10 cellular contexts compared by ENCODE assay signal in the genomic region with DNA sequence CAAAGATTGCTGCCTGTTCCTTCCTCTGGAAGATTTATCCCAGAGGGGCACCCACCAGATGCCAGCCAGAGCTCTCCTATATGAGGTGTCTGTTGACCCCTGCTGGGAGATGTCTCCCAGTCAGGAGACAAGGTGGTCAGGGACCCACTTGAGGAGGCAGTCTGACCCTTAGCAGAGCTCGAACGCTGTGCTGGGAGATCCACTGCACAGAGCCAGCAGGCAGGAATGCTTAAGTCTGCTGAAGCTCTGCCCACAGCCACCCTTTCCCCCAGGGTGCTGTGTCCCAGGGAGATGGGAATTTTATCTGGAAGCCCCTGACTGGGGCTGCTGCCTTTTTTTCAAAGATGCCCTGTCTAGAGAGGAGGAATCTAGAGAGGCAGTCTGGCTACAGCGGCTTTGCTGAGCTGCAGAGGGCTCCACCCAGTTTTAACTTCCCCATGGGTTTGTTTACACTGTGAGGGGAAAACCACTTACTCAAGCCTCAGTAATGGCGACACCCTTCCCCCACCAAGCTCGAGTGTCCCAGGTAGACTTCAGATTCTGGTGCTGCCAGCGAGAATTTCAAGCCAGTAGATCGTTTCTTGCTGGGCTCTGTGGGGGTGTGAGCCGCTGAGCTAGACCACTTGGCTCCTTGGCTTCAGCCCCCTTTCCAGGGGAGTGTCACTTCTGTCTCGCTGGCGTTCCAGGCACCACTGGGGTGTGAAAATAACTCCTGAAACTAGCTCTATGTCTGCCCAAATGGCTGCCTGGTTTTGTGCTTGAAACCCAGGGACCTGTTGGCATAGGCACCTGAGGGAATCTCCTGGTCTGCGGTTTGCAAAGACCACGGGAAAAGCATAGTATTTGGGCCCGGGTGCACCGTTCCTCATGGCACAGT. TPM values are rescaled to one million over a fixed set of nuclear protein-coding genes. Genes with fewer than 3 reads are reported as not detected.
DNase-seq lines count a peak whose midpoint lies in the region; ATAC-seq and TF ChIP-seq lines count a peak whose summit lies in the region.
"Had no signal": no experiment of that assay in that cellular context is flagged by ENCODE, and none has a peak within 500 bp of the region (broad histone marks: within the 10 kb centered on the region; RNA-seq: fewer than 3 reads in every experiment).

No MANE protein-coding gene starts in this region.

- POLR2A ChIA-PET in CD4-positive, alpha-beta T cell (lab: Charles Lee) = no interaction called here

- ATAC-seq in HG03159 (IDR thresholded peaks at IDR 0.05; ENCODE audit: unreplicated experiment) (peak; percentile 89), upper lobe of right lung (peak; percentile 88)
- ATAC-seq in CD4-positive, alpha-beta T cell (ENCODE audit: poor library complexity) = no peak
- ATAC-seq: SK-N-SH treated with all-trans-retinoic acid at 6 μM for 48 hours had no signal

- CTCF ChIA-PET in activated naive CD4-positive, alpha-beta T cell treated with anti-CD3 and anti-CD28 coated beads, Interleukin-2, amount 10 ng/mL, durations not matched to agents 7 days and 5 days (lab: Charles Lee) = no interaction called here
- CTCF ChIA-PET in CD4-positive, alpha-beta T cell (lab: Charles Lee) = no interaction called here

- no peaks in the 10 kb centered on the region for H3K27me3 ChIP-seq in upper lobe of right lung
- H3K27me3 ChIP-seq in CD4-positive, alpha-beta T cell (ENCODE audit: control insufficient read depth, insufficient read depth, low read length) = no peaks in the 10 kb centered on the region

- no peaks in the 10 kb centered on the region for H3K36me3 ChIP-seq in upper lobe of right lung

- H3K9me3 Mint-ChIP-seq in activated naive CD4-positive, alpha-beta T cell treated with anti-CD3 and anti-CD28 coated beads, Interleukin-2, amount 10 ng/mL, durations not matched to agents 7 days and 5 days = no peaks in the 10 kb centered on the region
- H3K9me3 Mint-ChIP-seq in type B pancreatic cell = peaks cover 5% of the 10 kb centered on the region
- H3K9me3 Mint-ChIP-seq in CD4-positive, alpha-beta T cell = peaks cover 11% of the 10 kb centered on the region

- H3K27me3 Mint-ChIP-seq in activated naive CD4-positive, alpha-beta T cell treated with anti-CD3 and anti-CD28 coated beads, Interleukin-2, amount 10 ng/mL, durations not matched to agents 7 days and 5 days = peaks cover 3% of the 10 kb centered on the region
- peaks cover 3% of the 10 kb centered on the region for H3K27me3 Mint-ChIP-seq in type B pancreatic cell
- no peaks in the 10 kb centered on the region for H3K27me3 Mint-ChIP-seq in CD4-positive, alpha-beta T cell

- peaks cover 12% of the 10 kb centered on the region for H3K4me1 Mint-ChIP-seq in activated naive CD4-positive, alpha-beta T cell treated with anti-CD3 and anti-CD28 coated beads, Interleukin-2, amount 10 ng/mL, durations not matched to agents 7 days and 5 days
- no peaks in the 10 kb centered on the region for H3K4me1 Mint-ChIP-seq in type B pancreatic cell (ENCODE audit: unreplicated experiment)
- no peaks in the 10 kb centered on the region for H3K4me1 Mint-ChIP-seq in CD4-positive, alpha-beta T cell (ENCODE audit: low read depth)

- no peaks in the 10 kb centered on the region for H3K9me3 ChIP-seq in upper lobe of right lung
- H3K9me3 ChIP-seq in CD4-positive, alpha-beta T cell (ENCODE audit: control insufficient read depth, low read length) = no peaks in the 10 kb centered on the region

- H3K27ac ChIP-seq in upper lobe of right lung = no peak overlapping the region
- H3K27ac ChIP-seq in CD4-positive, alpha-beta T cell (ENCODE audit: low read depth, low read length) = no peak overlapping the region

- no peak overlapping the region for H3K4me3 ChIP-seq in upper lobe of right lung

- peak; percentile 32 for DNase-seq in activated naive CD4-positive, alpha-beta T cell treated with anti-CD3 and anti-CD28 coated beads, Interleukin-2, amount 10 ng/mL, durations not matched to agents 7 days and 5 days
- DNase-seq in activated naive CD4-positive, alpha-beta T cell treated with Interleukin-2 at 50 U/mL for 16 hours = no peak
- DNase-seq in SKM-1 treated with dmso at 0.1 percent for 144 hours (lab: John Stamatoyannopoulos, UW; ENCODE audit: unreplicated experiment) (peak; percentile 43), upper lobe of right lung (peak; percentile 70), epidermal melanocyte (ENCODE audit: insufficient read length, low spot score) (no peak), type B pancreatic cell (ENCODE audit: extremely low spot score, unreplicated experiment) (no peak)
- no peak for DNase-seq in CD4-positive, alpha-beta T cell

- H3K27ac Mint-ChIP-seq in activated naive CD4-positive, alpha-beta T cell treated with anti-CD3 and anti-CD28 coated beads, Interleukin-2, amount 10 ng/mL, durations not matched to agents 7 days and 5 days = no peak overlapping the region
- no peak overlapping the region for H3K27ac Mint-ChIP-seq in type B pancreatic cell
- no peak overlapping the region for H3K27ac Mint-ChIP-seq in CD4-positive, alpha-beta T cell

- H3K4me3 Mint-ChIP-seq in activated naive CD4-positive, alpha-beta T cell treated with anti-CD3 and anti-CD28 coated beads, Interleukin-2, amount 10 ng/mL, durations not matched to agents 7 days and 5 days = no peak overlapping the region
- H3K4me3 Mint-ChIP-seq in type B pancreatic cell = no peak overlapping the region
- H3K4me3 Mint-ChIP-seq in CD4-positive, alpha-beta T cell = no peak overlapping the region

- no peaks in the 10 kb centered on the region for H3K4me1 ChIP-seq in upper lobe of right lung

- no peaks in the 10 kb centered on the region for H3K36me3 Mint-ChIP-seq in activated naive CD4-positive, alpha-beta T cell treated with anti-CD3 and anti-CD28 coated beads, Interleukin-2, amount 10 ng/mL, durations not matched to agents 7 days and 5 days
- no peaks in the 10 kb centered on the region for H3K36me3 Mint-ChIP-seq in type B pancreatic cell
- peaks cover 10% of the 10 kb centered on the region for H3K36me3 Mint-ChIP-seq in CD4-positive, alpha-beta T cell (ENCODE audit: low read depth)

- TF ChIP-seq CTCF in upper lobe of right lung (IDR thresholded peaks at IDR 0.05) = no peak
- no peak for TF ChIP-seq CTCF in type B pancreatic cell (conservative IDR thresholded peaks at IDR 0.05)
- no peak for TF ChIP-seq CTCF in CD4-positive, alpha-beta T cell (IDR thresholded peaks at IDR 0.05)

- intact Hi-C loops in upper lobe of right lung (cut with DNase I) = no loop called here
- intact Hi-C loops in CD4-positive, alpha-beta T cell (cut with DNase I, micrococcal nuclease) = no loop called here

RNA-seq across cellular contexts. Expression of a gene that starts 51.1 kb away (rescaled TPM):
- total RNA-seq in upper lobe of right lung (not detected), type B pancreatic cell (ENCODE audit: low replicate concordance) (not detected in 2 replicates)
- not detected for total RNA-seq in CD4-positive, alpha-beta T cell
- total RNA-seq: astrocyte had no signal

Comparison
In these comparisons a context has a peak if more than half of its experiments do, and no peak if none do; other contexts are left out.
1. DNase-seq: peak in activated naive CD4-positive, alpha-beta T cell treated with anti-CD3 and anti-CD28 coated beads, Interleukin-2, amount 10 ng/mL, durations not matched to agents 7 days and 5 days (single experiment), SKM-1 treated with dmso at 0.1 percent for 144 hours (single experiment) and upper lobe of right lung (single experiment); none in activated naive CD4-positive, alpha-beta T cell treated with Interleukin-2 at 50 U/mL for 16 hours (single experiment), epidermal melanocyte (single experiment), type B pancreatic cell (single experiment) and CD4-positive, alpha-beta T cell (0 of 10).